Comparison of ENCODE assay signal across 1 cellular context in the genomic region with DNA sequence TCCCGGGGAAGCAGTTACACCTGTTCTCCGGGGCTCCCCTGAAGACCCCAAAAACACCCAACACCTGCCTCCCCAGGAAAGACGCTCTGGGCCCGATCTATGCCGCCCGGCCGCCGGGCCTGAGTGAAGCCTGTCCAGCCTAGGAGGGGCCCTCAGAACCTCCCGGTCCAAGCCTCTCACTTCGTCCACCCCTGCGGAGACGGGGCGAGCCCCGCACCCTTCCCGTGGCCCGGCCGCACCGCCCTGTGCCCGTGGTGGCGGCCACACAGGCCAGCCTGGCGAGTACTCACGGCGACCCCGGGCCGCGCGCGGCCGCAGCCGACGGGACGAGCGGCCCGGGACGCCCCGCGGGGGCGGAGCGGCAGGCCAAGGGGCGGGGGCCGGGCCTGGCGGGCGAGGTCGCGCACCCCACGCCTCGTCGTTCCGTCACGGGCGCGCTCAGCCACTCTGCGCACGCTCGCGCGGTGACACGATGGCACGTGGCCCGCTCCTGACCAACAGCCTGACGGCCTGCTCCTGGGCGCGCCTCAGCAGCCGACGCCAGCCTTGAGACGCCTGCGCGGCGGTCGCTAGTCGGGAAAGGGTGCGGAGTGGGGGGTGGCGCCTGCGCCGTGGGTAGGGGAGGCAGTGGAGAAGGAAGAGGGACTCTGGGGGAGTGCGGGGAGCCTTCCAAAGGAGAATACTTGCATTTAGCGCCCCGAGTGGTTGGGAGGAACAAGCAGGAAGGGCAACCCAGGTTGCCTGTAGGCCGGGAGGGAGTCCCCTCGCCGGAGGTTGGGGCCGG.
A peak's percentile ranks its signal among the peaks of the same experiment; 100 is the strongest.
TF ChIP-seq lines count a peak whose summit lies in the region.

PARP6 (minus strand) TSS at position 342 of the 784 bp plus-strand sequence. CDS start 5,077 bp downstream, outside the sequence.

TF ChIP-seq in H1, 55 proteins besides CTCF, POLR2A, EP300 and RAD21:
- TF ChIP-seq SP2 (IDR thresholded peaks at IDR 0.05; ENCODE audit: low read length) (peak; percentile 49; the same call in 1 of the 2 replicates), PHF8 (conservative IDR thresholded peaks at IDR 0.05; ENCODE audit: low read depth, low read length) (peak; percentile 66), KDM1A (IDR thresholded peaks at IDR 0.05; ENCODE audit: borderline replicate concordance, low read length) (peak; percentile 39; the same call in 1 of the 2 replicates), BACH1 (IDR thresholded peaks at IDR 0.05; ENCODE audit: low read length) (peak; percentile 89), JUN (IDR thresholded peaks at IDR 0.05; ENCODE audit: low read depth, low read length) (no peak), TCF12 (IDR thresholded peaks at IDR 0.05; ENCODE audit: low read depth, low read length) (no peak), SP4 (IDR thresholded peaks at IDR 0.05; ENCODE audit: low read length) (no peak), TAF7 (optimal IDR thresholded peaks at IDR 0.05; ENCODE audit: borderline replicate concordance, low read depth, low read length) (peak; percentile 48), CREB1 (IDR thresholded peaks at IDR 0.05) (peak; percentile 70; the same call in 1 of the 2 replicates), NRF1 (IDR thresholded peaks at IDR 0.05; ENCODE audit: low read depth, low read length) (peak; percentile 67), ATF3 (IDR thresholded peaks at IDR 0.05; ENCODE audit: insufficient read depth, low read depth, low read length) (no peak; the same call in 1 of the 2 replicates), SUZ12 (IDR thresholded peaks at IDR 0.05; ENCODE audit: low read length) (peak; percentile 52; the same call in 1 of the 2 replicates), CEBPB (IDR thresholded peaks at IDR 0.05; ENCODE audit: low read depth, low read length) (no peak), SIN3A (conservative IDR thresholded peaks at IDR 0.05 in 1 of 2, IDR thresholded peaks at IDR 0.05 in 1 of 2; ENCODE audit: low read depth in 1 of 2, low read length in 2 of 2) (peak; percentile 14 to 80; a peak in 2 of 4 replicates), TBP (IDR thresholded peaks at IDR 0.05; ENCODE audit: low read depth, low read length) (peak; percentile 69; the same call in 1 of the 2 replicates), CBX8 (IDR thresholded peaks at IDR 0.05; ENCODE audit: borderline replicate concordance, low read depth, low read length) (no peak), TEAD4 (IDR thresholded peaks at IDR 0.05; ENCODE audit: low read depth, low read length) (no peak), ASH2L (IDR thresholded peaks at IDR 0.05; ENCODE audit: low read length) (peak; percentile 92), BCL11A (IDR thresholded peaks at IDR 0.05; ENCODE audit: low read depth in 2 of 2, low read length in 2 of 2) (no peak), CHD1 (IDR thresholded peaks at IDR 0.05; ENCODE audit: low read depth, low read length) (no peak), GTF2F1 (IDR thresholded peaks at IDR 0.05; ENCODE audit: borderline replicate concordance, low read depth, low read length) (no peak), JUND (IDR thresholded peaks at IDR 0.05; ENCODE audit: low read length) (no peak), KDM4A (IDR thresholded peaks at IDR 0.05; ENCODE audit: low read depth, low read length, severe bottlenecking) (peak; percentile 83), KDM5A (IDR thresholded peaks at IDR 0.05; ENCODE audit: low read length) (no peak), CBX5 (IDR thresholded peaks at IDR 0.05; ENCODE audit: low read depth, low read length) (no peak), CTBP2 (IDR thresholded peaks at IDR 0.05; ENCODE audit: borderline replicate concordance, insufficient read depth, insufficient read length, low read length) (no peak), CHD2 (IDR thresholded peaks at IDR 0.05; ENCODE audit: low read length) (no peak), RXRA (IDR thresholded peaks at IDR 0.05; ENCODE audit: insufficient read depth, low read depth, low read length) (no peak), EGR1 (IDR thresholded peaks at IDR 0.05; ENCODE audit: borderline replicate concordance, low read depth, low read length) (peak; percentile 88), GABPA (IDR thresholded peaks at IDR 0.05; ENCODE audit: borderline replicate concordance, insufficient read depth, low read length) (no peak), BRCA1 (IDR thresholded peaks at IDR 0.05; ENCODE audit: low read depth, low read length) (no peak), RNF2 (IDR thresholded peaks at IDR 0.05; ENCODE audit: borderline replicate concordance, low read depth, low read length, missing control alignments, poor library complexity, severe bottlenecking) (no peak), ZNF274 (IDR thresholded peaks at IDR 0.05; ENCODE audit: borderline replicate concordance, extremely low read depth, low read length) (no peak), EZH2 (IDR thresholded peaks at IDR 0.05; ENCODE audit: low read depth, low read length, severe bottlenecking) (no peak), USF2 (IDR thresholded peaks at IDR 0.05; ENCODE audit: low read length) (peak; percentile 78), SIRT6 (IDR thresholded peaks at IDR 0.05; ENCODE audit: low read length) (no peak), RFX5 (IDR thresholded peaks at IDR 0.05; ENCODE audit: borderline replicate concordance, low read depth, low read length) (no peak), POLR2AphosphoS5 (IDR thresholded peaks at IDR 0.05; ENCODE audit: low read depth, low read length) (0 out of 2 replicates have a peak, but pooled peaks have one; percentile 57), TAF1 (IDR thresholded peaks at IDR 0.05; ENCODE audit: low read depth, low read length) (peak; percentile 72), SAP30 (IDR thresholded peaks at IDR 0.05; ENCODE audit: insufficient read depth, insufficient replicate concordance, low read length) (no peak), E2F6 (IDR thresholded peaks at IDR 0.05) (peak; percentile 72), SIX5 (IDR thresholded peaks at IDR 0.05; ENCODE audit: low read depth, low read length) (no peak), HDAC2 (IDR thresholded peaks at IDR 0.05; ENCODE audit: borderline replicate concordance in 1 of 2, low read depth in 2 of 2, low read length in 2 of 2) (peak; percentile 96 to 98), SRF (IDR thresholded peaks at IDR 0.05; ENCODE audit: low read depth, low read length) (no peak), FOSL1 (IDR thresholded peaks at IDR 0.05; ENCODE audit: insufficient read depth, low read depth, low read length) (no peak), HDAC6 (IDR thresholded peaks at IDR 0.05; ENCODE audit: low read depth, low read length) (no peak), RBBP5 (IDR thresholded peaks at IDR 0.05; ENCODE audit: borderline replicate concordance, low read depth, low read length) (no peak), MAFK (IDR thresholded peaks at IDR 0.05; ENCODE audit: low read depth, low read length) (no peak), SP1 (IDR thresholded peaks at IDR 0.05; ENCODE audit: low read depth, low read length) (0 out of 2 replicates have a peak, but pooled peaks have one; percentile 25), YY1 (IDR thresholded peaks at IDR 0.05; ENCODE audit: low read depth, low read length) (peak; percentile 41; the same call in 1 of the 2 replicates), POU5F1 (IDR thresholded peaks at IDR 0.05; ENCODE audit: low read depth, low read length) (no peak), NANOG (IDR thresholded peaks at IDR 0.05; ENCODE audit: insufficient read depth, low read depth, low read length, poor library complexity, severe bottlenecking) (no peak)
- TF ChIP-seq, protein P1, sequence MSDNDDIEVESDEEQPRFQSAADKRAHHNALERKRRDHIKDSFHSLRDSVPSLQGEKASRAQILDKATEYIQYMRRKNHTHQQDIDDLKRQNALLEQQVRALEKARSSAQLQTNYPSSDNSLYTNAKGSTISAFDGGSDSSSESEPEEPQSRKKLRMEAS (IDR thresholded peaks at IDR 0.05), result peak; percentile 97
- TF ChIP-seq, protein P2, sequence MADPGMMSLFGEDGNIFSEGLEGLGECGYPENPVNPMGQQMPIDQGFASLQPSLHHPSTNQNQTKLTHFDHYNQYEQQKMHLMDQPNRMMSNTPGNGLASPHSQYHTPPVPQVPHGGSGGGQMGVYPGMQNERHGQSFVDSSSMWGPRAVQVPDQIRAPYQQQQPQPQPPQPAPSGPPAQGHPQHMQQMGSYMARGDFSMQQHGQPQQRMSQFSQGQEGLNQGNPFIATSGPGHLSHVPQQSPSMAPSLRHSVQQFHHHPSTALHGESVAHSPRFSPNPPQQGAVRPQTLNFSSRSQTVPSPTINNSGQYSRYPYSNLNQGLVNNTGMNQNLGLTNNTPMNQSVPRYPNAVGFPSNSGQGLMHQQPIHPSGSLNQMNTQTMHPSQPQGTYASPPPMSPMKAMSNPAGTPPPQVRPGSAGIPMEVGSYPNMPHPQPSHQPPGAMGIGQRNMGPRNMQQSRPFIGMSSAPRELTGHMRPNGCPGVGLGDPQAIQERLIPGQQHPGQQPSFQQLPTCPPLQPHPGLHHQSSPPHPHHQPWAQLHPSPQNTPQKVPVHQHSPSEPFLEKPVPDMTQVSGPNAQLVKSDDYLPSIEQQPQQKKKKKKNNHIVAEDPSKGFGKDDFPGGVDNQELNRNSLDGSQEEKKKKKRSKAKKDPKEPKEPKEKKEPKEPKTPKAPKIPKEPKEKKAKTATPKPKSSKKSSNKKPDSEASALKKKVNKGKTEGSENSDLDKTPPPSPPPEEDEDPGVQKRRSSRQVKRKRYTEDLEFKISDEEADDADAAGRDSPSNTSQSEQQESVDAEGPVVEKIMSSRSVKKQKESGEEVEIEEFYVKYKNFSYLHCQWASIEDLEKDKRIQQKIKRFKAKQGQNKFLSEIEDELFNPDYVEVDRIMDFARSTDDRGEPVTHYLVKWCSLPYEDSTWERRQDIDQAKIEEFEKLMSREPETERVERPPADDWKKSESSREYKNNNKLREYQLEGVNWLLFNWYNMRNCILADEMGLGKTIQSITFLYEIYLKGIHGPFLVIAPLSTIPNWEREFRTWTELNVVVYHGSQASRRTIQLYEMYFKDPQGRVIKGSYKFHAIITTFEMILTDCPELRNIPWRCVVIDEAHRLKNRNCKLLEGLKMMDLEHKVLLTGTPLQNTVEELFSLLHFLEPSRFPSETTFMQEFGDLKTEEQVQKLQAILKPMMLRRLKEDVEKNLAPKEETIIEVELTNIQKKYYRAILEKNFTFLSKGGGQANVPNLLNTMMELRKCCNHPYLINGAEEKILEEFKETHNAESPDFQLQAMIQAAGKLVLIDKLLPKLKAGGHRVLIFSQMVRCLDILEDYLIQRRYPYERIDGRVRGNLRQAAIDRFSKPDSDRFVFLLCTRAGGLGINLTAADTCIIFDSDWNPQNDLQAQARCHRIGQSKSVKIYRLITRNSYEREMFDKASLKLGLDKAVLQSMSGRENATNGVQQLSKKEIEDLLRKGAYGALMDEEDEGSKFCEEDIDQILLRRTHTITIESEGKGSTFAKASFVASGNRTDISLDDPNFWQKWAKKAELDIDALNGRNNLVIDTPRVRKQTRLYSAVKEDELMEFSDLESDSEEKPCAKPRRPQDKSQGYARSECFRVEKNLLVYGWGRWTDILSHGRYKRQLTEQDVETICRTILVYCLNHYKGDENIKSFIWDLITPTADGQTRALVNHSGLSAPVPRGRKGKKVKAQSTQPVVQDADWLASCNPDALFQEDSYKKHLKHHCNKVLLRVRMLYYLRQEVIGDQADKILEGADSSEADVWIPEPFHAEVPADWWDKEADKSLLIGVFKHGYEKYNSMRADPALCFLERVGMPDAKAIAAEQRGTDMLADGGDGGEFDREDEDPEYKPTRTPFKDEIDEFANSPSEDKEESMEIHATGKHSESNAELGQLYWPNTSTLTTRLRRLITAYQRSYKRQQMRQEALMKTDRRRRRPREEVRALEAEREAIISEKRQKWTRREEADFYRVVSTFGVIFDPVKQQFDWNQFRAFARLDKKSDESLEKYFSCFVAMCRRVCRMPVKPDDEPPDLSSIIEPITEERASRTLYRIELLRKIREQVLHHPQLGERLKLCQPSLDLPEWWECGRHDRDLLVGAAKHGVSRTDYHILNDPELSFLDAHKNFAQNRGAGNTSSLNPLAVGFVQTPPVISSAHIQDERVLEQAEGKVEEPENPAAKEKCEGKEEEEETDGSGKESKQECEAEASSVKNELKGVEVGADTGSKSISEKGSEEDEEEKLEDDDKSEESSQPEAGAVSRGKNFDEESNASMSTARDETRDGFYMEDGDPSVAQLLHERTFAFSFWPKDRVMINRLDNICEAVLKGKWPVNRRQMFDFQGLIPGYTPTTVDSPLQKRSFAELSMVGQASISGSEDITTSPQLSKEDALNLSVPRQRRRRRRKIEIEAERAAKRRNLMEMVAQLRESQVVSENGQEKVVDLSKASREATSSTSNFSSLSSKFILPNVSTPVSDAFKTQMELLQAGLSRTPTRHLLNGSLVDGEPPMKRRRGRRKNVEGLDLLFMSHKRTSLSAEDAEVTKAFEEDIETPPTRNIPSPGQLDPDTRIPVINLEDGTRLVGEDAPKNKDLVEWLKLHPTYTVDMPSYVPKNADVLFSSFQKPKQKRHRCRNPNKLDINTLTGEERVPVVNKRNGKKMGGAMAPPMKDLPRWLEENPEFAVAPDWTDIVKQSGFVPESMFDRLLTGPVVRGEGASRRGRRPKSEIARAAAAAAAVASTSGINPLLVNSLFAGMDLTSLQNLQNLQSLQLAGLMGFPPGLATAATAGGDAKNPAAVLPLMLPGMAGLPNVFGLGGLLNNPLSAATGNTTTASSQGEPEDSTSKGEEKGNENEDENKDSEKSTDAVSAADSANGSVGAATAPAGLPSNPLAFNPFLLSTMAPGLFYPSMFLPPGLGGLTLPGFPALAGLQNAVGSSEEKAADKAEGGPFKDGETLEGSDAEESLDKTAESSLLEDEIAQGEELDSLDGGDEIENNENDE (IDR thresholded peaks at IDR 0.05; ENCODE audit: insufficient replicate concordance, low read length), result no peak
- TF ChIP-seq, protein P3, sequence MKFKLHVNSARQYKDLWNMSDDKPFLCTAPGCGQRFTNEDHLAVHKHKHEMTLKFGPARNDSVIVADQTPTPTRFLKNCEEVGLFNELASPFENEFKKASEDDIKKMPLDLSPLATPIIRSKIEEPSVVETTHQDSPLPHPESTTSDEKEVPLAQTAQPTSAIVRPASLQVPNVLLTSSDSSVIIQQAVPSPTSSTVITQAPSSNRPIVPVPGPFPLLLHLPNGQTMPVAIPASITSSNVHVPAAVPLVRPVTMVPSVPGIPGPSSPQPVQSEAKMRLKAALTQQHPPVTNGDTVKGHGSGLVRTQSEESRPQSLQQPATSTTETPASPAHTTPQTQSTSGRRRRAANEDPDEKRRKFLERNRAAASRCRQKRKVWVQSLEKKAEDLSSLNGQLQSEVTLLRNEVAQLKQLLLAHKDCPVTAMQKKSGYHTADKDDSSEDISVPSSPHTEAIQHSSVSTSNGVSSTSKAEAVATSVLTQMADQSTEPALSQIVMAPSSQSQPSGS (IDR thresholded peaks at IDR 0.05; ENCODE audit: low read length), result no peak
